ENCODE assay signal across 8 cellular contexts in genomic region chr14:75660630-75661498, GRCh38. TPM values are rescaled to one million over a fixed set of nuclear protein-coding genes. Genes with fewer than 3 reads are reported as not detected.
DNase-seq lines count a peak whose midpoint lies in the region; TF ChIP-seq lines count a peak whose summit lies in the region.

A gene with protein sequence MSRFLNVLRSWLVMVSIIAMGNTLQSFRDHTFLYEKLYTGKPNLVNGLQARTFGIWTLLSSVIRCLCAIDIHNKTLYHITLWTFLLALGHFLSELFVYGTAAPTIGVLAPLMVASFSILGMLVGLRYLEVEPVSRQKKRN (minus strand): TSS chr14:75660876. CDS start chr14:75657502, 3,374 bp downstream.
TTLL5 (plus strand) TSS chr14:75661246; CDS start chr14:75663150, 1,904 bp downstream.

- H2AK5ac ChIP-seq in H9 (ENCODE audit: insufficient read length, low read length), result no peak within 1 kb of the TSS

- H3K56ac ChIP-seq in H9 (ENCODE audit: insufficient read length, low read depth, low read length), result no peak within 1 kb of the TSS

- no peaks in the 10 kb centered on the region for H3K4me1 ChIP-seq in H9 (ENCODE audit: insufficient read depth, low read length)

- H3K4me2 ChIP-seq in H9 (ENCODE audit: insufficient read depth, insufficient read length, low read length), result peak within 1 kb of the TSS; percentile 77

- H3K36me3 Mint-ChIP-seq in H9 (ENCODE audit: insufficient read depth in 1 of 3, low read depth in 3 of 3) (peaks cover 13 to 24% (median 24%) of the 10 kb centered on the region in 3 experiments; a peak in 5 of 7 replicates), nephron (ENCODE audit: low read depth) (peaks cover 13% of the 10 kb centered on the region)
- peaks cover 20% of the 10 kb centered on the region for H3K36me3 Mint-ChIP-seq in stimulated activated naive CD8-positive, alpha-beta T cell treated with anti-CD3 and anti-CD28 coated beads, Interleukin-15, Interleukin-2, amounts not matched to agents 100 ng/mL and 50 ng/mL, for 24 hours (ENCODE audit: low read depth)

- no peak within 1 kb of the TSS for H2BK120ac ChIP-seq in H9 (ENCODE audit: low read depth, low read length, poor library complexity, severe bottlenecking)

- H3K27ac ChIP-seq in H9 (ENCODE audit: insufficient read length, low read depth, low read length), result peak within 1 kb of the TSS; percentile 28

- H3K27me3 ChIP-seq in H9 (ENCODE audit: insufficient read depth, low read length) (no peaks in the 10 kb centered on the region), MG63 (no peaks in the 10 kb centered on the region)

- no peak within 1 kb of the TSS for H2BK15ac ChIP-seq in H9 (ENCODE audit: low read depth, low read length)

- H3K27ac Mint-ChIP-seq in H9 (peak within 1 kb of the TSS; percentile 80 to 98 (median 97)), nephron (peak within 1 kb of the TSS; percentile 66 to 87 (median 75))
- H3K27ac Mint-ChIP-seq in stimulated activated naive CD8-positive, alpha-beta T cell treated with anti-CD3 and anti-CD28 coated beads, Interleukin-15, Interleukin-2, amounts not matched to agents 100 ng/mL and 50 ng/mL, for 24 hours, result peak within 1 kb of the TSS; percentile 99

- no peak within 1 kb of the TSS for H2BK20ac ChIP-seq in H9 (ENCODE audit: low read depth, low read length, poor library complexity, severe bottlenecking)

- no peaks in the 10 kb centered on the region; the same call in 1 of the 2 replicates for H3K36me3 ChIP-seq in MG63

- H3K4me3 Mint-ChIP-seq in H9, result peak within 1 kb of the TSS; percentile 93
- H3K4me3 Mint-ChIP-seq in nephron, result peak within 1 kb of the TSS; percentile 94 to 97 (median 95)
- peak within 1 kb of the TSS; percentile 99 for H3K4me3 Mint-ChIP-seq in stimulated activated naive CD8-positive, alpha-beta T cell treated with anti-CD3 and anti-CD28 coated beads, Interleukin-15, Interleukin-2, amounts not matched to agents 100 ng/mL and 50 ng/mL, for 24 hours

- peaks cover 4% of the 10 kb centered on the region for H3K23me2 ChIP-seq in H9 (ENCODE audit: insufficient read length, low read depth, low read length, poor library complexity, severe bottlenecking)

- H2BK12ac ChIP-seq in H9 (ENCODE audit: insufficient read length, low read depth, low read length), result no peak within 1 kb of the TSS

- no peak within 1 kb of the TSS for H3T11ph ChIP-seq in H9 (ENCODE audit: low read length)

- H3K9me3 Mint-ChIP-seq in H9, result no peaks in the 10 kb centered on the region
- no peaks in the 10 kb centered on the region for H3K9me3 Mint-ChIP-seq in nephron
- H3K9me3 Mint-ChIP-seq in stimulated activated naive CD8-positive, alpha-beta T cell treated with anti-CD3 and anti-CD28 coated beads, Interleukin-15, Interleukin-2, amounts not matched to agents 100 ng/mL and 50 ng/mL, for 24 hours, result no peaks in the 10 kb centered on the region

- no peaks in the 10 kb centered on the region for H3K79me1 ChIP-seq in H9 (ENCODE audit: insufficient read depth, low read depth, low read length, poor library complexity, severe bottlenecking)

- no CpG with 5 or more reads among the region's 60 CpGs for WGBS in H9 (ENCODE audit: extremely low coverage, insufficient read length, low lambda C conversion rate)

- H3K9ac ChIP-seq in H9 (ENCODE audit: extremely low read depth, insufficient read length, low read length), result peak within 1 kb of the TSS; percentile 57

- H4K20me1 ChIP-seq in H9 (ENCODE audit: control insufficient read depth, insufficient read depth, insufficient read length), result no peaks in the 10 kb centered on the region

- H2AFZ ChIP-seq in H9 (ENCODE audit: low read length), result no peak within 1 kb of the TSS

- peak; percentile 99 for DNase-seq in ELR (ENCODE audit: low read depth)
- peak; percentile 98 for DNase-seq in H9
- DNase-seq in MG63, result peak; percentile 94
- DNase-seq in SHP77 treated with DMSO at 0.1 percent for 48 hours (lab: John Stamatoyannopoulos, UW), result peak; percentile 99
- DNase-seq in activated effector memory CD4-positive, alpha-beta T cell treated with anti-CD3 and anti-CD28 coated beads, Interleukin-2, amount 50 U/mL, for 16 hours, result peak; percentile 99
- DNase-seq in fibroblast of the aortic adventitia (ENCODE audit: low read depth), result peak; percentile 99

- peaks cover 4% of the 10 kb centered on the region; the same call in 1 of the 2 replicates for H3K79me2 ChIP-seq in H9 (ENCODE audit: insufficient read depth, low read length)

- H3K4me1 Mint-ChIP-seq in H9, result peaks cover 5 to 17% of the 10 kb centered on the region in 2 experiments
- peaks cover 23% of the 10 kb centered on the region for H3K4me1 Mint-ChIP-seq in nephron
- H3K4me1 Mint-ChIP-seq in stimulated activated naive CD8-positive, alpha-beta T cell treated with anti-CD3 and anti-CD28 coated beads, Interleukin-15, Interleukin-2, amounts not matched to agents 100 ng/mL and 50 ng/mL, for 24 hours (ENCODE audit: low read depth), result peaks cover 34% of the 10 kb centered on the region

- TF ChIP-seq CTCF in H9 (conservative IDR thresholded peaks at IDR 0.05) (no peak), fibroblast of the aortic adventitia (IDR thresholded peaks at IDR 0.05; ENCODE audit: insufficient read depth, low read length) (no peak), nephron (IDR thresholded peaks at IDR 0.05; ENCODE audit: unreplicated experiment in 3 of 3) (no peak)

- no peak within 1 kb of the TSS for H3K18ac ChIP-seq in H9 (ENCODE audit: insufficient read length, low read depth, low read length)

- H3K4ac ChIP-seq in H9 (ENCODE audit: low read depth, low read length), result no peak within 1 kb of the TSS

- H3K27me3 Mint-ChIP-seq in H9 (ENCODE audit: low read depth), result no peaks in the 10 kb centered on the region; the same call in 1 of the 2 replicates
- H3K27me3 Mint-ChIP-seq in nephron (ENCODE audit: low read depth), result no peaks in the 10 kb centered on the region
- no peaks in the 10 kb centered on the region for H3K27me3 Mint-ChIP-seq in stimulated activated naive CD8-positive, alpha-beta T cell treated with anti-CD3 and anti-CD28 coated beads, Interleukin-15, Interleukin-2, amounts not matched to agents 100 ng/mL and 50 ng/mL, for 24 hours

- no peak within 1 kb of the TSS for H4K91ac ChIP-seq in H9 (ENCODE audit: insufficient read length, low read depth, low read length)

- H2BK5ac ChIP-seq in H9 (ENCODE audit: insufficient read length, low read length), result no peak within 1 kb of the TSS

- H3K4me3 ChIP-seq in MG63 (peak within 1 kb of the TSS; percentile 74), fibroblast of the aortic adventitia (ENCODE audit: low read depth, low read length) (peak within 1 kb of the TSS; percentile 97)

- H3K14ac ChIP-seq in H9 (ENCODE audit: insufficient read depth, low read length), result 0 out of 2 replicates have a peak within 1 kb of the TSS, but pooled peaks have one; percentile 4

- no peak within 1 kb of the TSS for H4K8ac ChIP-seq in H9 (replicated peaks; ENCODE audit: insufficient read length, low read depth, low read length)

- no peak within 1 kb of the TSS for H4K5ac ChIP-seq in H9 (ENCODE audit: insufficient read length, low read depth, low read length)

- H3K23ac ChIP-seq in H9 (ENCODE audit: insufficient read length, low read depth, low read length), result no peak within 1 kb of the TSS

- H3K9me3 ChIP-seq in H9 (ENCODE audit: control insufficient read depth, low read depth, low read length), result no peaks in the 10 kb centered on the region
- H3K9me3 ChIP-seq in MG63, result no peaks in the 10 kb centered on the region

RNA-seq across cellular contexts. Expression of the first gene that starts in this region (rescaled TPM):
- total RNA-seq in H9 (2021) (29.1 and 29.4 TPM in 2 replicates), fibroblast of the aortic adventitia (ENCODE audit: low replicate concordance) (3.9 and 8.7 TPM in 2 replicates)
- 3.4 and 7.3 TPM in 2 replicates for total RNA-seq in MG63 (2014; rRNA removed; shearing (Covaris generic); ENCODE audit: low replicate concordance)

RNA-seq across cellular contexts. Expression of gene TTLL5, which starts in this region (rescaled TPM):
- 35.7 and 40.1 TPM in 2 replicates for total RNA-seq in H9 (2021)
- total RNA-seq in MG63 (2014; rRNA removed; shearing (Covaris generic); ENCODE audit: low replicate concordance), result 11.3 and 12.9 TPM in 2 replicates
- total RNA-seq in fibroblast of the aortic adventitia (ENCODE audit: low replicate concordance), result 29.5 and 31.6 TPM in 2 replicates

Comparison
In these comparisons a context has a peak if more than half of its experiments do, and no peak if none do; other contexts are left out.
1. Peak in every context shown above with its lines: DNase-seq, H3K4me3 ChIP-seq and H3K27ac ChIP-seq.